Comparison of ENCODE assay signal across 8 cellular contexts in genomic region chr10:58384999-58385783, GRCh38. TPM values are rescaled to one million over a fixed set of nuclear protein-coding genes. Genes with fewer than 3 reads are reported as not detected.
DNase-seq lines count a peak whose midpoint lies in the region; ATAC-seq and TF ChIP-seq lines count a peak whose summit lies in the region.

TFAM (plus strand) TSS chr10:58385410; CDS start chr10:58385548, 138 bp downstream.

- H3K4me3 ChIP-seq in right lobe of liver = peak within 1 kb of the TSS; percentile 78 to 85 (median 84)

- peaks cover 0 to 13% (median 3%) of the 10 kb centered on the region in 4 donors for H3K4me1 ChIP-seq in right lobe of liver

- WGBS in right lobe of liver (ENCODE audit: insufficient coverage, low coverage, low lambda C conversion rate, missing lambda C conversion rate) = 0% methylated on average over 5 of the region's 65 CpGs

- TF ChIP-seq CTCF in right lobe of liver (IDR thresholded peaks at IDR 0.05) = peak; percentile 55 to 68 (median 59)

- H3K36me3 ChIP-seq in right lobe of liver = peaks cover 0 to 22% (median 13%) of the 10 kb centered on the region in 4 donors

- H3K27ac ChIP-seq in right lobe of liver = peak within 1 kb of the TSS; percentile 68 to 82 (median 77)

- no peaks in the 10 kb centered on the region for H3K9me3 ChIP-seq in right lobe of liver

- ATAC-seq in GM19351 (IDR thresholded peaks at IDR 0.05; ENCODE audit: unreplicated experiment) (peak; percentile 79), HG03521 (IDR thresholded peaks at IDR 0.05; ENCODE audit: unreplicated experiment) (peak; percentile 82), right lobe of liver (peak; percentile 98 to 99 (median 98))

- peak; percentile 86 for TF ChIP-seq POLR2A in right lobe of liver (IDR thresholded peaks at IDR 0.05)

- no peaks in the 10 kb centered on the region for H3K27me3 ChIP-seq in right lobe of liver

- intact Hi-C loops in right lobe of liver (cut with DNase I) = no loop called here

- DNase-seq in CD1c-positive myeloid dendritic cell (ENCODE audit: extremely low spot score) (peak; percentile 96), NCI-H69 (lab: John Stamatoyannopoulos, UW) (peak; percentile 88), dermis microvascular lymphatic vessel endothelial cell (ENCODE audit: low read depth in 2 of 2) (peak; percentile 72 to 92), right lobe of liver (peak; percentile 96)
- peak; percentile 96 to 98 for DNase-seq in activated CD4-positive, alpha-beta T cell treated with anti-CD3 and anti-CD28 coated beads, Interleukin-2, amount 50 U/mL, for 4 hours
- peak; percentile 95 to 97 for DNase-seq in stimulated activated CD4-positive, alpha-beta T cell treated with anti-CD3 and anti-CD28 coated beads, Interleukin-4, amount 100 ng/mL, for 4 hours

RNA-seq across cellular contexts. Expression of gene TFAM, which starts in this region (rescaled TPM):
- total RNA-seq in dermis microvascular lymphatic vessel endothelial cell (25.8 and 37.4 TPM in 2 replicates), right lobe of liver (10 to 100 TPM; 15.2 to 23.0 (median 19.7) TPM)

Comparison
In these comparisons a context has a peak if more than half of its experiments do, and no peak if none do; other contexts are left out.
1. Peak in every context shown above with its lines: DNase-seq, ATAC-seq, H3K4me3 ChIP-seq and H3K27ac ChIP-seq.